In genomic region chr3:187841552-187841951, GRCh38 we compare ENCODE assay signal across 14 cellular contexts.
DNase-seq lines count a peak whose midpoint lies in the region; TF ChIP-seq lines count a peak whose summit lies in the region.
"Had no signal": no experiment of that assay in that cellular context is flagged by ENCODE, and none has a peak within 500 bp of the region (broad histone marks: within the 10 kb centered on the region; RNA-seq: fewer than 3 reads in every experiment).

No MANE protein-coding gene starts in this region.

- CTCF ChIA-PET in PC-9 (lab: Charles Lee), result no interaction called here

- in situ Hi-C loops in Caki2 (cut with HindIII; ENCODE audit: low pct_unique_long_range_greater_than_20kb, low sequenced_read_pairs), result no loop called here

- no TSS peak for BruUV-seq in PC-9 (replicated peaks; lab: Mats Ljungman, UMichigan)

- peaks cover 16% of the 10 kb centered on the region; the same call in 1 of the 2 replicates for H3F3A ChIP-seq in PC-9 (ENCODE audit: insufficient read depth, low read depth)

- H3K4me3 ChIP-seq in PC-9 (no peak overlapping the region), fibroblast of the aortic adventitia (ENCODE audit: low read depth, low read length) (no peak overlapping the region), colonic mucosa (no peak overlapping the region)
- H3K4me3 ChIP-seq: mucosa of descending colon had no signal

- H3K79me2 ChIP-seq in PC-9 (ENCODE audit: low read depth), result no peaks in the 10 kb centered on the region

- no peak for TF ChIP-seq CTCF in PC-9 (conservative IDR thresholded peaks at IDR 0.05)
- TF ChIP-seq CTCF in fibroblast of the aortic adventitia (IDR thresholded peaks at IDR 0.05; ENCODE audit: insufficient read depth, low read length), result no peak
- no peak for TF ChIP-seq CTCF in colonic mucosa (IDR thresholded peaks at IDR 0.05)

- H3K27me3 ChIP-seq in PC-9 (ENCODE audit: insufficient read depth, low read depth) (no peaks in the 10 kb centered on the region), colonic mucosa (no peaks in the 10 kb centered on the region)

- H2AFZ ChIP-seq in PC-9, result no peak overlapping the region

- no peaks in the 10 kb centered on the region for H4K20me1 ChIP-seq in PC-9 (ENCODE audit: insufficient read depth)

- peaks cover 22% of the 10 kb centered on the region for H3K4me1 ChIP-seq in PC-9 (replicated peaks; ENCODE audit: insufficient read depth)
- H3K4me1 ChIP-seq in colonic mucosa, result no peaks in the 10 kb centered on the region

- H3K9me2 ChIP-seq in PC-9 (ENCODE audit: insufficient read depth), result no peaks in the 10 kb centered on the region

- POLR2A ChIA-PET in PC-9 (lab: Charles Lee; ENCODE audit: unreplicated experiment), result no interaction called here

- H3K4me2 ChIP-seq in PC-9, result peak overlapping the region; percentile 1; the same call in 1 of the 2 replicates

- no peaks in the 10 kb centered on the region for H3K9me3 ChIP-seq in PC-9 (ENCODE audit: insufficient read depth, low read depth)
- no peaks in the 10 kb centered on the region for H3K9me3 ChIP-seq in colonic mucosa
- H3K9me3 ChIP-seq: mucosa of descending colon had no signal

- no peak overlapping the region for H3K9ac ChIP-seq in colonic mucosa (ENCODE audit: low read depth in 2 of 2, low read length in 2 of 2)

- H3K27ac ChIP-seq in PC-9 (peak overlapping the region; percentile 14), colonic mucosa (no peak overlapping the region)

- H3K36me3 ChIP-seq in PC-9 (ENCODE audit: low read depth), result no peaks in the 10 kb centered on the region
- no peaks in the 10 kb centered on the region for H3K36me3 ChIP-seq in colonic mucosa

- intact Hi-C loops in PC-9 (cut with micrococcal nuclease; ENCODE audit: unreplicated experiment) (loop anchor here (1.0 kb wide), 1 partner anchor 91 kb away; no protein-coding TSS in a partner anchor), colonic mucosa (cut with DNase I) (no loop called here)

- DNase-seq in A172 (ENCODE audit: low spot score), result peak; percentile 82
- DNase-seq in Caki2 (ENCODE audit: low read depth), result peak; percentile 85
- peak; percentile 53 to 89 for DNase-seq in PC-9
- peak; percentile 5 for DNase-seq in fibroblast of the aortic adventitia (ENCODE audit: low read depth)
- DNase-seq in colonic mucosa, result no peak
- no peak for DNase-seq in HPDE6-E6E7 (ENCODE audit: extremely low spot score)
- DNase-seq in CD1c-positive myeloid dendritic cell (ENCODE audit: extremely low spot score), result no peak
- DNase-seq in foreskin melanocyte, result no peak
- DNase-seq: activated effector memory CD4-positive, alpha-beta T cell treated with anti-CD3 and anti-CD28 coated beads, Interleukin-2, amount 50 U/mL, for 16 hours; cerebellar nuclear complex; Karpas-422; mucosa of descending colon; NCI-H2171 treated with DMSO at 0.1 percent for 48 hours; retina had no signal

Comparison
In these comparisons a context has a peak if more than half of its experiments do, and no peak if none do; other contexts are left out.
1. DNase-seq: peak in A172 (single experiment), Caki2 (single experiment), PC-9 (2 of 2) and fibroblast of the aortic adventitia (single experiment); none in colonic mucosa (single experiment), HPDE6-E6E7 (single experiment), CD1c-positive myeloid dendritic cell (single experiment) and foreskin melanocyte (single experiment).